Comparison of ENCODE assay signal across 11 cellular contexts in genomic region chr14:68297871-68298468, GRCh38.
DNase-seq lines count a peak whose midpoint lies in the region; ATAC-seq and TF ChIP-seq lines count a peak whose summit lies in the region.
"Had no signal": no experiment of that assay in that cellular context is flagged by ENCODE, and none has a peak within 500 bp of the region (broad histone marks: within the 10 kb centered on the region; RNA-seq: fewer than 3 reads in every experiment).

No MANE protein-coding gene starts in this region.

- H3K27me3 Mint-ChIP-seq in activated CD4-positive, alpha-beta T cell treated with anti-CD3 and anti-CD28 coated beads for 36 hours = no peaks in the 10 kb centered on the region
- no peaks in the 10 kb centered on the region for H3K27me3 Mint-ChIP-seq in activated T-helper 17 cell treated with anti-CD3 and anti-CD28 coated beads, Interleukin-2, amount 50 U/mL, for 72 hours

- no peak for TF ChIP-seq CTCF in RWPE1 (conservative IDR thresholded peaks at IDR 0.05; ENCODE audit: low read depth)
- peak; percentile 30 for TF ChIP-seq CTCF in fibroblast of mammary gland (conservative IDR thresholded peaks at IDR 0.05; ENCODE audit: control insufficient read depth, insufficient read depth, low read depth, low read length)
- TF ChIP-seq CTCF in left lung (IDR thresholded peaks at IDR 0.05) = no peak

- H3K36me3 Mint-ChIP-seq in activated CD4-positive, alpha-beta T cell treated with anti-CD3 and anti-CD28 coated beads for 36 hours (ENCODE audit: low read depth) = peaks cover 9% of the 10 kb centered on the region
- H3K36me3 Mint-ChIP-seq in activated T-helper 17 cell treated with anti-CD3 and anti-CD28 coated beads, Interleukin-2, amount 50 U/mL, for 72 hours (ENCODE audit: low read depth) = no peaks in the 10 kb centered on the region

- peaks cover 26% of the 10 kb centered on the region for H3K4me1 Mint-ChIP-seq in activated CD4-positive, alpha-beta T cell treated with anti-CD3 and anti-CD28 coated beads for 36 hours
- peaks cover 18% of the 10 kb centered on the region for H3K4me1 Mint-ChIP-seq in activated T-helper 17 cell treated with anti-CD3 and anti-CD28 coated beads, Interleukin-2, amount 50 U/mL, for 72 hours

- H3K36me3 ChIP-seq in rectal smooth muscle tissue (ENCODE audit: control insufficient read depth, insufficient read depth, low read length) = no peaks in the 10 kb centered on the region
- no peaks in the 10 kb centered on the region for H3K36me3 ChIP-seq in left lung
- H3K36me3 ChIP-seq: neutrophil had no signal

- H3K27me3 ChIP-seq in rectal smooth muscle tissue (ENCODE audit: control insufficient read depth, insufficient read depth, low read length) = no peaks in the 10 kb centered on the region
- no peaks in the 10 kb centered on the region for H3K27me3 ChIP-seq in left lung
- H3K27me3 ChIP-seq: neutrophil had no signal

- peaks cover 3% of the 10 kb centered on the region for H3K9me3 Mint-ChIP-seq in activated CD4-positive, alpha-beta T cell treated with anti-CD3 and anti-CD28 coated beads for 36 hours (ENCODE audit: low read depth)
- H3K9me3 Mint-ChIP-seq in activated T-helper 17 cell treated with anti-CD3 and anti-CD28 coated beads, Interleukin-2, amount 50 U/mL, for 72 hours = peaks cover 3% of the 10 kb centered on the region

- peak; percentile 32 for DNase-seq in GDM1 (lab: John Stamatoyannopoulos, UW)
- peak; percentile 3 for DNase-seq in RWPE1 (ENCODE audit: low spot score)
- DNase-seq in fibroblast of mammary gland (ENCODE audit: low read depth) = peak; percentile 37
- no peak for DNase-seq in activated CD4-positive, alpha-beta T cell treated with anti-CD3 and anti-CD28 coated beads for 1 hour
- no peak for DNase-seq in left lung
- no peak for DNase-seq in activated CD4-positive, alpha-beta T cell treated with anti-CD3 and anti-CD28 coated beads for 36 hours
- DNase-seq: NCI-H2029 treated with DMSO at 0.1 percent for 48 hours had no signal

- intact Hi-C loops in left lung (cut with DNase I) = no loop called here
- intact Hi-C loops in activated CD4-positive, alpha-beta T cell treated with anti-CD3 and anti-CD28 coated beads for 36 hours (cut with DNase I, micrococcal nuclease) = no loop called here

- no peak overlapping the region for H3K4me3 ChIP-seq in fibroblast of mammary gland (ENCODE audit: control insufficient read depth, low read depth, low read length)
- H3K4me3 ChIP-seq in rectal smooth muscle tissue (ENCODE audit: low read length) = no peak overlapping the region
- H3K4me3 ChIP-seq in left lung = no peak overlapping the region

- no peak overlapping the region for H3K9ac ChIP-seq in rectal smooth muscle tissue (ENCODE audit: low read length)

- H3K4me3 Mint-ChIP-seq in activated CD4-positive, alpha-beta T cell treated with anti-CD3 and anti-CD28 coated beads for 36 hours = no peak overlapping the region
- H3K4me3 Mint-ChIP-seq in activated T-helper 17 cell treated with anti-CD3 and anti-CD28 coated beads, Interleukin-2, amount 50 U/mL, for 72 hours = no peak overlapping the region

- POLR2A ChIA-PET in RWPE1 (lab: Yijun Ruan, JAX; ENCODE audit: low non-redundant PET) = no interaction called here
- POLR2A ChIA-PET in activated CD4-positive, alpha-beta T cell treated with anti-CD3 and anti-CD28 coated beads for 36 hours (lab: Charles Lee) = no interaction called here

- peaks cover 0 to 7% of the 10 kb centered on the region in 2 donors for H3K9me3 ChIP-seq in left lung
- H3K9me3 ChIP-seq: neutrophil had no signal

- CTCF ChIA-PET in RWPE1 (lab: Yijun Ruan, JAX) = no interaction called here
- CTCF ChIA-PET in activated CD4-positive, alpha-beta T cell treated with anti-CD3 and anti-CD28 coated beads for 36 hours (lab: Charles Lee) = interaction anchor here (0.7 to 1.4 kb wide), 4 partner anchors 10 to 832 kb away, joined by 3 to 4 read pairs (median 4); no protein-coding TSS in a partner anchor

- peaks cover 2% of the 10 kb centered on the region for H3K4me1 ChIP-seq in rectal smooth muscle tissue (ENCODE audit: control insufficient read depth, insufficient read depth, low read length)
- H3K4me1 ChIP-seq in left lung = peaks cover 0 to 17% of the 10 kb centered on the region in 2 donors

- ATAC-seq in left lung = no peak
- no peak for ATAC-seq in activated CD4-positive, alpha-beta T cell treated with anti-CD3 and anti-CD28 coated beads for 36 hours
- ATAC-seq in activated T-helper 17 cell treated with anti-CD3 and anti-CD28 coated beads, Interleukin-2, amount 50 U/mL, for 72 hours (replicated peaks) = no peak

- no peak overlapping the region for H3K27ac ChIP-seq in RWPE1
- peak overlapping the region; percentile 13 for H3K27ac ChIP-seq in rectal smooth muscle tissue (ENCODE audit: low read depth, low read length)
- H3K27ac ChIP-seq in left lung = peak overlapping the region in 1 of 2 donors; percentile 51
- H3K27ac ChIP-seq: neutrophil, VCaP had no signal

- H3K27ac Mint-ChIP-seq in activated CD4-positive, alpha-beta T cell treated with anti-CD3 and anti-CD28 coated beads for 36 hours = no peak overlapping the region
- H3K27ac Mint-ChIP-seq in activated T-helper 17 cell treated with anti-CD3 and anti-CD28 coated beads, Interleukin-2, amount 50 U/mL, for 72 hours = no peak overlapping the region

Comparison
In these comparisons a context has a peak if more than half of its experiments do, and no peak if none do; other contexts are left out.
1. DNase-seq: peak in GDM1 (single experiment), RWPE1 (single experiment) and fibroblast of mammary gland (single experiment); none in activated CD4-positive, alpha-beta T cell treated with anti-CD3 and anti-CD28 coated beads for 1 hour (single experiment), left lung (0 of 2) and activated CD4-positive, alpha-beta T cell treated with anti-CD3 and anti-CD28 coated beads for 36 hours (single experiment).